15 cellular contexts compared by ENCODE assay signal in genomic region chr6:166736606-166737005, GRCh38.
A peak's percentile ranks its signal among the peaks of the same experiment; 100 is the strongest.
DNase-seq lines count a peak whose midpoint lies in the region; ATAC-seq, FAIRE-seq and TF ChIP-seq lines count a peak whose summit lies in the region.
"Had no signal": no experiment of that assay in that cellular context is flagged by ENCODE, and none has a peak within 500 bp of the region (broad histone marks: within the 10 kb centered on the region; RNA-seq: fewer than 3 reads in every experiment).

No MANE protein-coding gene starts in this region.

- H3K79me1 ChIP-seq in neuronal stem cell (ENCODE audit: low read depth, low read length) = no peaks in the 10 kb centered on the region

- H4K91ac ChIP-seq in neuronal stem cell (ENCODE audit: low read depth, low read length, poor library complexity) = no peak overlapping the region

- no CpG with 5 or more reads among the region's 6 CpGs for WGBS in neuronal stem cell (ENCODE audit: extremely low coverage in 2 of 2, insufficient read length in 2 of 2, insufficient replicate concordance in 1 of 2), 2 donors
- 44 to 75% methylated on average over 6 of the region's 6 CpGs for WGBS in upper lobe of left lung, 2 donors

- no peak overlapping the region for H4K8ac ChIP-seq in neuronal stem cell (ENCODE audit: low read depth, low read length)

- H2BK12ac ChIP-seq in neuronal stem cell (ENCODE audit: low read length) = no peak overlapping the region

- H3K27ac ChIP-seq in neuronal stem cell (replicated peaks; ENCODE audit: low read length) (no peak overlapping the region), upper lobe of left lung (no peak overlapping the region)
- H3K27ac ChIP-seq: colonic mucosa, Peyer's patch, spleen, VCaP had no signal

- H3K36me3 ChIP-seq in neuronal stem cell (replicated peaks in 1 of 2; ENCODE audit: control insufficient read depth in 2 of 2, insufficient read depth in 2 of 2, low read length in 2 of 2) (no peaks in the 10 kb centered on the region), upper lobe of left lung (no peaks in the 10 kb centered on the region)
- H3K36me3 ChIP-seq: colonic mucosa, Peyer's patch, spleen had no signal

- H3K23ac ChIP-seq in neuronal stem cell (ENCODE audit: low read depth, low read length, poor library complexity) = no peak overlapping the region

- H2AK5ac ChIP-seq in neuronal stem cell (ENCODE audit: low read depth, low read length) = no peak overlapping the region

- no peak overlapping the region for H3K4ac ChIP-seq in neuronal stem cell (ENCODE audit: low read length)

- TF ChIP-seq POLR2A in H54 (IDR thresholded peaks at IDR 0.05; ENCODE audit: low read depth, low read length) = no peak
- TF ChIP-seq POLR2A in upper lobe of left lung (IDR thresholded peaks at IDR 0.05) = no peak

- H3K4me3 ChIP-seq in neuronal stem cell (ENCODE audit: low read length in 2 of 2) (no peak overlapping the region), upper lobe of left lung (no peak overlapping the region)
- H3K4me3 ChIP-seq: colonic mucosa, Peyer's patch, spleen had no signal

- FAIRE-seq in H54 (lab: Jason Lieb, UNC) = no peak
- FAIRE-seq in RCC 7860 (lab: Jason Lieb, UNC) = peak; percentile 80

- no peak overlapping the region for H3K9ac ChIP-seq in neuronal stem cell (ENCODE audit: low read depth, low read length, poor library complexity)

- H3K14ac ChIP-seq in neuronal stem cell (ENCODE audit: low read length) = no peak overlapping the region

- peaks cover 7 to 12% of the 10 kb centered on the region in 2 donors for H3K4me1 ChIP-seq in neuronal stem cell (ENCODE audit: control insufficient read depth in 2 of 2, insufficient read depth in 1 of 2, low read depth in 1 of 2, low read length in 2 of 2)
- H3K4me1 ChIP-seq in upper lobe of left lung = no peaks in the 10 kb centered on the region
- H3K4me1 ChIP-seq: colonic mucosa had no signal

- TF ChIP-seq CTCF in upper lobe of left lung (IDR thresholded peaks at IDR 0.05) = no peak

- H3K27me3 ChIP-seq in neuronal stem cell (ENCODE audit: control insufficient read depth in 3 of 3, insufficient read depth in 3 of 3, low read depth in 1 of 3, low read length in 3 of 3) (no peaks in the 10 kb centered on the region), upper lobe of left lung (no peaks in the 10 kb centered on the region)
- H3K27me3 ChIP-seq: colonic mucosa, Peyer's patch, spleen had no signal

- peak; percentile 61 for ATAC-seq in esophagus mucosa
- no peak for ATAC-seq in upper lobe of left lung (ENCODE audit: low FRiP score in 2 of 2)
- ATAC-seq in HG03097 (IDR thresholded peaks at IDR 0.05; ENCODE audit: low FRiP score, unreplicated experiment) = no peak
- ATAC-seq: activated T-cell treated with anti-CD3 and anti-CD28 coated beads, Interleukin-2, amount 50 U/mL, for 72 hours had no signal

- H3K18ac ChIP-seq in neuronal stem cell (ENCODE audit: low read length) = no peak overlapping the region

- peaks cover 0 to 6% of the 10 kb centered on the region in 2 donors for H3K9me3 ChIP-seq in neuronal stem cell (replicated peaks in 1 of 2; ENCODE audit: control insufficient read depth in 2 of 2, insufficient read depth in 1 of 2, low read depth in 1 of 2, low read length in 2 of 2)
- H3K9me3 ChIP-seq in upper lobe of left lung = no peaks in the 10 kb centered on the region
- H3K9me3 ChIP-seq: colonic mucosa, Peyer's patch, spleen had no signal

- H2BK5ac ChIP-seq in neuronal stem cell (ENCODE audit: low read length) = no peak overlapping the region

- no peak for TF ChIP-seq EP300 in upper lobe of left lung (IDR thresholded peaks at IDR 0.05)

- H2AFZ ChIP-seq in neuronal stem cell (ENCODE audit: low read length) = peak overlapping the region; percentile 64

- DNase-seq in H54 (ENCODE audit: insufficient read length, low spot score) = peak; percentile 76
- DNase-seq in RCC 7860 (ENCODE audit: low spot score) = peak; percentile 81
- DNase-seq in neuronal stem cell (ENCODE audit: low spot score) = no peak
- no peak for DNase-seq in upper lobe of left lung
- no peak for DNase-seq in globus pallidus (ENCODE audit: low spot score)
- DNase-seq in H4 (ENCODE audit: low spot score) = no peak
- DNase-seq: activated T-cell treated with anti-CD3 and anti-CD28 coated beads, Interleukin-2, amount 50 U/mL, for 72 hours; colonic mucosa; DMS 273 treated with DMSO at 0.1 percent for 48 hours; NCI-H2081; Peyer's patch; spleen had no signal

- H3K4me2 ChIP-seq in neuronal stem cell (ENCODE audit: insufficient read depth, low read length, poor library complexity, severe bottlenecking) = no peak overlapping the region

- no peak overlapping the region for H2BK15ac ChIP-seq in neuronal stem cell (ENCODE audit: low read length)

- H2BK120ac ChIP-seq in neuronal stem cell (ENCODE audit: low read depth, low read length) = no peak overlapping the region

Comparison
In these comparisons a context has a peak if more than half of its experiments do, and no peak if none do; other contexts are left out.
1. DNase-seq: peak in H54 (single experiment) and RCC 7860 (single experiment); none in neuronal stem cell (single experiment), upper lobe of left lung (0 of 2), globus pallidus (single experiment) and H4 (single experiment).